ENCODE assay signal across 9 cellular contexts in the genomic region with DNA sequence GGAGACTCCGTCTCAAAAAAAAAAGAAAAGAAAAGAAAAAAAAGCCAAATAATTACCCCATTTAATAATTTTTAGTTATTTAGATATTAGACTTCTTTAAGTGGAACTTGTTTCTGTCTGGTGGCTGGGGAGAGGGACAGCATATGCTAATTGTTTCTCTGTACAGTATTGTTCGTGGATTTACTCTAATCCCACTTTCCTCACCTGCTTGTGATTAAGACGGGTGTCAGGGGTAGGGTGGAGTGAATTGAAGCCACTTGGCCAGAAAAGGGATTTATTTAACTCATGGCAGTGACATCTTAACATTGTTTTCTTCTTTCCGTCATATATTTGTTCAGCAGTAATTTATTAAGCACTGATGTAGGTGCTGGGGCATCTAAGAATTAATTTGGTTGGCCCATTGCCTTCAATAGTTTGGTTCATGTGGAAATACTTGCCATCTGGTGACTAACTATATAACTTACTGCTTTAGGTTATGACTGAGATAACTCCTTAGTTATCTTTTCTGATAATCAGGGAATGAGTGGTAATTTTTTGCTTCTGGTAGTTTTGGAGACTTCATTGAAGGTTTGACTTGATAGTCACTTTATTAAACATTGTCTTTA. TPM values are rescaled to one million over a fixed set of nuclear protein-coding genes. Genes with fewer than 3 reads are reported as not detected.
A peak's percentile ranks its signal among the peaks of the same experiment; 100 is the strongest.
DNase-seq lines count a peak whose midpoint lies in the region; ATAC-seq, FAIRE-seq and TF ChIP-seq lines count a peak whose summit lies in the region.
"Had no signal": no experiment of that assay in that cellular context is flagged by ENCODE, and none has a peak within 500 bp of the region (broad histone marks: within the 10 kb centered on the region; RNA-seq: fewer than 3 reads in every experiment).

No MANE protein-coding gene starts in this region.

- H2AFZ ChIP-seq in OCI-LY7 (ENCODE audit: low read length), result no peak overlapping the region
- H2AFZ ChIP-seq in endothelial cell of umbilical vein (ENCODE audit: low read depth, low read length), result no peak overlapping the region

- CTCF ChIA-PET in Calu3 (lab: Charles Lee) (interaction anchor here (0.8 kb wide), 1 partner anchor 59 kb away, joined by 3 read pairs; no protein-coding TSS in a partner anchor), OCI-LY7 (lab: Charles Lee; ENCODE audit: unreplicated experiment) (no interaction called here), endothelial cell of umbilical vein (lab: Charles Lee) (interaction anchor here (1.5 to 2.5 kb wide), 2 partner anchors 11 to 21 kb away, joined by 3 to 12 read pairs; no protein-coding TSS in a partner anchor)

- H3K79me2 ChIP-seq in OCI-LY7 (ENCODE audit: insufficient read depth, low read depth, low read length) (peaks cover 95% of the 10 kb centered on the region), endothelial cell of umbilical vein (ENCODE audit: control insufficient read depth, insufficient read depth, low read length) (peaks cover 80% of the 10 kb centered on the region)

- peaks cover 24% of the 10 kb centered on the region for H3K4me1 ChIP-seq in OCI-LY7 (ENCODE audit: insufficient read depth, low read length, poor library complexity, severe bottlenecking)
- peaks cover 44% of the 10 kb centered on the region for H3K4me1 ChIP-seq in endothelial cell of umbilical vein (ENCODE audit: control insufficient read depth, extremely low read depth, insufficient read depth, low read length)

- no peaks in the 10 kb centered on the region for H3K27me3 Mint-ChIP-seq in Calu3 (ENCODE audit: unreplicated experiment)
- H3K27me3 Mint-ChIP-seq in osteocyte (ENCODE audit: unreplicated experiment), result no peaks in the 10 kb centered on the region

- H3K27me3 ChIP-seq in endothelial cell of umbilical vein (ENCODE audit: control insufficient read depth in 2 of 2, insufficient read depth in 2 of 2, low read length in 2 of 2), result no peaks in the 10 kb centered on the region

- no TSS peak for BruUV-seq in Calu3 (replicated peaks; lab: Mats Ljungman, UMichigan)
- BruUV-seq in OCI-LY7 (replicated peaks; lab: Mats Ljungman, UMichigan), result no TSS peak
- BruUV-seq in endothelial cell of umbilical vein (replicated peaks; lab: Mats Ljungman, UMichigan), result no TSS peak

- H3K4me3 Mint-ChIP-seq in Calu3 (ENCODE audit: low read depth, unreplicated experiment) (peak overlapping the region; percentile 57), osteocyte (ENCODE audit: unreplicated experiment) (no peak overlapping the region)

- H3K4me2 ChIP-seq in OCI-LY7 (ENCODE audit: low read length), result peak overlapping the region; percentile 43; the same call in 1 of the 2 replicates
- H3K4me2 ChIP-seq in endothelial cell of umbilical vein (ENCODE audit: insufficient read depth, low read length), result peak overlapping the region; percentile 66

- H3K4me3 ChIP-seq in OCI-LY7 (ENCODE audit: low read depth, low read length, poor library complexity, severe bottlenecking) (no peak overlapping the region), endothelial cell of umbilical vein (replicated peaks in 1 of 3; ENCODE audit: insufficient read depth in 1 of 3, low read depth in 1 of 3, low read length in 3 of 3) (peak overlapping the region in 1 of 3 experiments; percentile 41)
- H3K4me3 ChIP-seq: lower lobe of right lung had no signal

- no peaks in the 10 kb centered on the region for H3K9me2 ChIP-seq in OCI-LY7 (ENCODE audit: insufficient read depth, low read length)

- intact Hi-C loops in Calu3 (cut with micrococcal nuclease; ENCODE audit: unreplicated experiment) (no loop called here), OCI-LY7 (cut with micrococcal nuclease; ENCODE audit: unreplicated experiment) (no loop called here), endothelial cell of umbilical vein (cut with micrococcal nuclease) (loop anchor here (2.0 kb wide), 1 partner anchor 56 kb away; no protein-coding TSS in a partner anchor)

- POLR2A ChIA-PET in OCI-LY7 (lab: Charles Lee), result no interaction called here
- POLR2A ChIA-PET in endothelial cell of umbilical vein (lab: Charles Lee), result no interaction called here

- H3K36me3 Mint-ChIP-seq in Calu3 (ENCODE audit: insufficient read depth, unreplicated experiment) (peaks cover 35% of the 10 kb centered on the region), osteocyte (ENCODE audit: unreplicated experiment) (no peaks in the 10 kb centered on the region)

- H3K4me1 Mint-ChIP-seq in Calu3 (ENCODE audit: low read depth, unreplicated experiment), result peaks cover 59% of the 10 kb centered on the region
- peaks cover 51% of the 10 kb centered on the region for H3K4me1 Mint-ChIP-seq in osteocyte (ENCODE audit: unreplicated experiment)

- dilution Hi-C loops in endothelial cell of umbilical vein (cut with MboI; ENCODE audit: extremely low pct_ligation_motif_present, low sequenced_read_pairs), result no loop called here

- H3K9me3 Mint-ChIP-seq in Calu3 (ENCODE audit: low read depth, unreplicated experiment), result no peaks in the 10 kb centered on the region
- no peaks in the 10 kb centered on the region for H3K9me3 Mint-ChIP-seq in osteocyte (ENCODE audit: unreplicated experiment)

- H3K9ac ChIP-seq in endothelial cell of umbilical vein (replicated peaks; ENCODE audit: extremely low read depth, insufficient read depth, low read length), result peak overlapping the region; percentile 68

- ATAC-seq in HG03469 (IDR thresholded peaks at IDR 0.05; ENCODE audit: unreplicated experiment), result no peak
- no peak for ATAC-seq in GM19035 (IDR thresholded peaks at IDR 0.05; ENCODE audit: unreplicated experiment)

- H4K20me1 ChIP-seq in OCI-LY7 (ENCODE audit: insufficient read depth, low read length), result peaks cover 4% of the 10 kb centered on the region; the same call in 1 of the 2 replicates
- H4K20me1 ChIP-seq in endothelial cell of umbilical vein (replicated peaks; ENCODE audit: control insufficient read depth, extremely low read depth, insufficient read depth, low read length), result no peaks in the 10 kb centered on the region

- H3K27ac ChIP-seq in OCI-LY7 (ENCODE audit: low read depth, low read length, poor library complexity, severe bottlenecking), result no peak overlapping the region
- peak overlapping the region; percentile 89 for H3K27ac ChIP-seq in endothelial cell of umbilical vein (ENCODE audit: insufficient read depth, low read depth, low read length)

- no peaks in the 10 kb centered on the region for H3K9me3 ChIP-seq in OCI-LY7 (ENCODE audit: low read length)
- H3K9me3 ChIP-seq in endothelial cell of umbilical vein (replicated peaks; ENCODE audit: control insufficient read depth, insufficient read depth, low read length), result no peaks in the 10 kb centered on the region
- H3K9me3 ChIP-seq: lower lobe of right lung had no signal

- no peak for FAIRE-seq in endothelial cell of umbilical vein (lab: Jason Lieb, UNC)

- H3K27ac Mint-ChIP-seq in Calu3 (ENCODE audit: unreplicated experiment), result peak overlapping the region; percentile 48
- peak overlapping the region; percentile 85 for H3K27ac Mint-ChIP-seq in osteocyte (ENCODE audit: unreplicated experiment)

- TF ChIP-seq CTCF in Calu3 (IDR thresholded peaks at IDR 0.05; ENCODE audit: unreplicated experiment) (no peak), OCI-LY7 (conservative IDR thresholded peaks at IDR 0.05; ENCODE audit: low read length) (no peak), endothelial cell of umbilical vein (IDR thresholded peaks at IDR 0.05; ENCODE audit: extremely low read depth in 1 of 2, insufficient read depth in 1 of 2, low read depth in 1 of 2, low read length in 2 of 2) (no peak), osteocyte (IDR thresholded peaks at IDR 0.05) (no peak)

- DNase-seq in Calu3 (no peak), OCI-LY7 (ENCODE audit: low spot score) (no peak), endothelial cell of umbilical vein (ENCODE audit: low read depth, low spot score) (peak; percentile 56), osteocyte (ENCODE audit: extremely low spot score, unreplicated experiment) (peak; percentile 8), NCI-H2029 (lab: John Stamatoyannopoulos, UW) (no peak), SW 1271 (lab: John Stamatoyannopoulos, UW) (no peak)
- DNase-seq: lower lobe of right lung had no signal

- TF ChIP-seq POLR2A in endothelial cell of umbilical vein (IDR thresholded peaks at IDR 0.05; ENCODE audit: low read depth, low read length), result no peak

- no peaks in the 10 kb centered on the region; the same call in 1 of the 2 replicates for H3K36me3 ChIP-seq in OCI-LY7 (ENCODE audit: insufficient read depth, low read length)
- H3K36me3 ChIP-seq in endothelial cell of umbilical vein (ENCODE audit: control insufficient read depth in 2 of 2, extremely low read depth in 1 of 2, insufficient read depth in 2 of 2, low read length in 2 of 2), result no peaks in the 10 kb centered on the region
- H3K36me3 ChIP-seq: lower lobe of right lung had no signal

- no peaks in the 10 kb centered on the region for H3K9me1 ChIP-seq in endothelial cell of umbilical vein (replicated peaks; ENCODE audit: control insufficient read depth, extremely low read depth, insufficient read depth, low read length)

TF ChIP-seq in endothelial cell of umbilical vein, 7 proteins besides CTCF, POLR2A, EP300 and RAD21:
- TF ChIP-seq FOS (IDR thresholded peaks at IDR 0.05; ENCODE audit: borderline replicate concordance, insufficient read depth, low read length) (peak; percentile 3), GATA2 (IDR thresholded peaks at IDR 0.05; ENCODE audit: insufficient read depth, insufficient read length, low read depth, low read length) (no peak)
TF ChIP-seq in endothelial cell of umbilical vein: peak in this region for 1.

RNA-seq across cellular contexts. Expression of gene TNRC6B, which starts 4.6 kb away (rescaled TPM):
- total RNA-seq in Calu3 (2022), result 44.6 and 46.0 TPM in 2 replicates
- total RNA-seq in OCI-LY7 (2014; rRNA removed; shearing (Covaris generic)), result 28.4 and 37.0 TPM in 2 replicates
- 55.5 and 63.7 TPM in 2 replicates for total RNA-seq in OCI-LY7 (2022)
- total RNA-seq in endothelial cell of umbilical vein, result 33.3 and 37.2 TPM in 2 replicates
- 8.5 and 10.6 TPM in 2 replicates for polyA plus RNA-seq in endothelial cell of umbilical vein
- 7.3 and 7.7 TPM in 2 replicates for polyA plus RNA-seq in endothelial cell of umbilical vein (2011; cell fraction: cytosol; rRNA removed)
- polyA plus RNA-seq in endothelial cell of umbilical vein (2011; cell fraction: nucleus; rRNA removed), result 16.9 and 21.7 TPM in 2 replicates
- 6.3 and 9.0 TPM in 2 replicates for polyA plus RNA-seq in endothelial cell of umbilical vein (2012)
- polyA minus RNA-seq in endothelial cell of umbilical vein, result 40.4 and 50.1 TPM in 2 replicates
- polyA minus RNA-seq in endothelial cell of umbilical vein (2011; cell fraction: cytosol; rRNA and poly(A)+ RNA removed), result 12.3 TPM
- polyA minus RNA-seq in endothelial cell of umbilical vein (2011; cell fraction: nucleus; rRNA and poly(A)+ RNA removed), result 49.4 and 51.6 TPM in 2 replicates
- total RNA-seq in osteocyte, result 47.4 and 50.3 TPM in 2 replicates

Comparison
In these comparisons a context has a peak if more than half of its experiments do, and no peak if none do; other contexts are left out.
1. DNase-seq: peak in endothelial cell of umbilical vein (single experiment) and osteocyte (single experiment); none in Calu3 (single experiment), OCI-LY7 (single experiment), NCI-H2029 (single experiment) and SW 1271 (0 of 2).